In the genomic region with DNA sequence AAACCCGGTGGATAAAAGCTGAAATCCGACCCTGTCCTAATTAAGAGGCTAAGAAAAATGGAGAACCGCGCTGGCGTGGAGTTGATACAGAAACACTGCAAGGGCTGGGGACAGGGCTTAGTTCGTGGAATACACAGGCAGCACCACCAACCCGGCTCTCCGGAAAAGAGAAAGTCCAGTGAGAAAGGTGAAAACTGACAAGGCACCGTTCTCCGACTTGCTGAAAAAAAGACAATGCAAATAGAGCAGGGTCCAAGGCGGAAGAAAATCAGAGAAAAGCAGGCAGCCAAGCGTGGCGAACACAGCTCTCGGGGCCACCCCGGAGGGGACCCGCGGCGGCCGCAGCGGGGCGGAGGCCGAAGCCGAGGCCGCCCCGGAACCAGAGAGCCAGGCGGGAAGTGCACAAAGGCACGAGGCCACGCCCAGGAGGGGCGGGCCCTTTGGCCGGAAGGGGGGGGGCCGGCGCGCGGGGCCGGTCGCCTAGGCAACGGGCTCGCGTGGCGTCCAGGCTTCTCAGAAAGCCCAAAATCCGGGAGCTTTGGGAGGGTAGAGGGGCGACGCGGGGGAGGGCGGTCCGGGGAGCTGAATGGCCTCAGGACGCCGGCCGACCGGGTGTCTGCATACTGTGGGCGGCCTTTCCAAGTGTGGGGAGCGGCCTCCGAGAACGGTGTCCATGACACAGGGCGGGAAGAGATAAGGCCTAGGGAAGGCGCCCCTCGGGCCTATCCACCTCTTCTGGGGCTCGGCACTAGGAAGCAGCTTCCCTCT, we compare ENCODE assay signal across 8 cellular contexts. TPM values are rescaled to one million over a fixed set of nuclear protein-coding genes. Genes with fewer than 3 reads are reported as not detected.
DNase-seq lines count a peak whose midpoint lies in the region; ATAC-seq and TF ChIP-seq lines count a peak whose summit lies in the region.

No MANE protein-coding gene starts in this region.

- DNase-seq in AG09319 (ENCODE audit: extremely low read depth, low read depth), result peak; percentile 53
- DNase-seq in NCI-H226, result peak; percentile 79
- DNase-seq in activated CD4-positive, alpha-beta T cell treated with anti-CD3 and anti-CD28 coated beads for 1 hour, result peak; percentile 81
- peak; percentile 95 for DNase-seq in cerebellum (ENCODE audit: low spot score)
- no peak for DNase-seq in kidney epithelial cell (ENCODE audit: low read depth)
- DNase-seq in stimulated activated CD4-positive, alpha-beta T cell treated with anti-CD3 and anti-CD28 coated beads, Interleukin-15, amount 100 ng/mL, for 48 hours (ENCODE audit: low read depth in 2 of 2), result peak; percentile 73 to 83

- no peaks in the 10 kb centered on the region for H3K27me3 ChIP-seq in kidney epithelial cell (ENCODE audit: control insufficient read depth, insufficient read depth, low read length)

- TF ChIP-seq CTCF in AG09319 (IDR thresholded peaks at IDR 0.05; ENCODE audit: low read depth, low read length) (no peak), kidney epithelial cell (IDR thresholded peaks at IDR 0.05; ENCODE audit: insufficient read depth, low read length, poor library complexity, severe bottlenecking) (no peak)

- ATAC-seq in GM19023 (IDR thresholded peaks at IDR 0.05; ENCODE audit: unreplicated experiment) (peak; percentile 26), HG03175 (IDR thresholded peaks at IDR 0.05; ENCODE audit: unreplicated experiment) (peak; percentile 30)

- H3K4me3 ChIP-seq in kidney epithelial cell (ENCODE audit: low read depth, low read length), result peak overlapping the region; percentile 84

- no peaks in the 10 kb centered on the region for H3K36me3 ChIP-seq in kidney epithelial cell (ENCODE audit: control insufficient read depth, insufficient read depth, low read length)

RNA-seq across cellular contexts. Expression of a gene that starts 1.2 kb away (rescaled TPM):
- total RNA-seq in cerebellum (14.1 TPM), kidney epithelial cell (12.6 and 14.7 TPM in 2 replicates)

RNA-seq across cellular contexts. Expression of a gene that starts 6.3 kb away (rescaled TPM):
- total RNA-seq in cerebellum, result 49.3 TPM
- total RNA-seq in kidney epithelial cell, result 66.7 and 73.6 TPM in 2 replicates
